In genomic region chr15:70791248-70791647, GRCh38 we compare ENCODE assay signal across 21 cellular contexts. TPM values are rescaled to one million over a fixed set of nuclear protein-coding genes. Genes with fewer than 3 reads are reported as not detected.
DNase-seq lines count a peak whose midpoint lies in the region; ATAC-seq, FAIRE-seq and TF ChIP-seq lines count a peak whose summit lies in the region.
"Had no signal": no experiment of that assay in that cellular context is flagged by ENCODE, and none has a peak within 500 bp of the region (broad histone marks: within the 10 kb centered on the region; RNA-seq: fewer than 3 reads in every experiment).

No MANE protein-coding gene starts in this region.

- intact Hi-C loops in IMR-90 (cut with micrococcal nuclease) = no loop called here

- H3K14ac ChIP-seq in IMR-90 (replicated peaks; ENCODE audit: low read depth, low read length) (peak overlapping the region; percentile 86), neuronal stem cell (ENCODE audit: low read length) (no peak overlapping the region)

- DNase-seq in A549 (ENCODE audit: low read depth in 1 of 2, low spot score in 1 of 2) = no peak
- no peak for DNase-seq in IMR-90
- no peak for DNase-seq in brain microvascular endothelial cell
- no peak for DNase-seq in neuronal stem cell (ENCODE audit: low spot score)
- no peak for DNase-seq in stimulated activated CD4-positive, alpha-beta T cell treated with anti-CD3 and anti-CD28 coated beads, Interleukin-15, amount 100 ng/mL, for 24 hours
- DNase-seq in stimulated activated naive CD4-positive, alpha-beta T cell (lab: John Stamatoyannopoulos, UW) = no peak
- DNase-seq: Calu3; CD4-positive, alpha-beta memory T cell; GF-D8; Karpas-422; MG63; NCI-H1048; NCI-H1436; NCI-H1930; NCI-H226; NCI-H524 had no signal

- H4K20me1 ChIP-seq in IMR-90 (ENCODE audit: insufficient read depth, low read length) = no peaks in the 10 kb centered on the region
- H4K20me1 ChIP-seq: BLaER1 had no signal

- peak overlapping the region; percentile 98 for H3K4ac ChIP-seq in IMR-90 (ENCODE audit: low read depth, low read length)
- H3K4ac ChIP-seq in neuronal stem cell (ENCODE audit: low read length) = no peak overlapping the region

- ATAC-seq in A549 = no peak
- ATAC-seq in IMR-90 (ENCODE audit: low read depth) = no peak
- no peak for ATAC-seq in HG03280 (IDR thresholded peaks at IDR 0.05; ENCODE audit: unreplicated experiment)

- TF ChIP-seq CTCF in A549 (IDR thresholded peaks at IDR 0.05) (no peak), IMR-90 (conservative IDR thresholded peaks at IDR 0.05; ENCODE audit: low read depth, low read length) (no peak), brain microvascular endothelial cell (IDR thresholded peaks at IDR 0.05; ENCODE audit: low read depth, low read length, missing control alignments) (no peak)

- in situ Hi-C loops in IMR-90 (cut with MboI; ENCODE audit: low sequenced_read_pairs) = no loop called here
- in situ Hi-C loops in brain microvascular endothelial cell (cut with HindIII; ENCODE audit: low pct_ligation_motif_present, low sequenced_read_pairs) = no loop called here

- H3K23ac ChIP-seq in IMR-90 (ENCODE audit: low read depth, low read length) (peak overlapping the region; percentile 64), neuronal stem cell (ENCODE audit: low read depth, low read length, poor library complexity) (no peak overlapping the region)

- H3K79me1 ChIP-seq in IMR-90 (ENCODE audit: low read depth in 1 of 2, low read length in 2 of 2) (peaks cover 20 to 57% of the 10 kb centered on the region in 2 experiments), neuronal stem cell (ENCODE audit: low read depth, low read length) (no peaks in the 10 kb centered on the region)

- H3K4me1 ChIP-seq in A549 = peaks cover 96% of the 10 kb centered on the region
- H3K4me1 ChIP-seq in IMR-90 (ENCODE audit: control insufficient read depth, insufficient read depth, low read length) = peaks cover 45% of the 10 kb centered on the region
- H3K4me1 ChIP-seq in neuronal stem cell (ENCODE audit: control insufficient read depth in 2 of 2, insufficient read depth in 1 of 2, low read depth in 1 of 2, low read length in 2 of 2) = peaks cover 0 to 3% of the 10 kb centered on the region in 2 donors
- H3K4me1 ChIP-seq: BLaER1 had no signal

- POLR2A ChIA-PET in A549 (lab: Yijun Ruan, JAX) = interaction anchor here (0.9 kb wide), 1 partner anchor 28 kb away, joined by 3 read pairs; the partner anchor contains the start of gene UACA
- POLR2A ChIA-PET in IMR-90 (lab: Charles Lee; ENCODE audit: unreplicated experiment) = no interaction called here

- TF ChIP-seq POLR2A in A549 (IDR thresholded peaks at IDR 0.05; ENCODE audit: low read length) = no peak
- no peak for TF ChIP-seq POLR2A in IMR-90 (IDR thresholded peaks at IDR 0.05; ENCODE audit: low read depth, low read length)

- TF ChIP-seq EP300 in A549 (IDR thresholded peaks at IDR 0.05) = no peak

- H4K8ac ChIP-seq in IMR-90 (ENCODE audit: low read depth in 2 of 2, low read length in 2 of 2) (peak overlapping the region; percentile 81 to 95), neuronal stem cell (ENCODE audit: low read depth, low read length) (no peak overlapping the region)

- H2BK15ac ChIP-seq in IMR-90 (ENCODE audit: low read depth, low read length) = peak overlapping the region; percentile 96; the same call in 2 of the 3 replicates
- peak overlapping the region; percentile 75 for H2BK15ac ChIP-seq in neuronal stem cell (ENCODE audit: low read length)

- BruUV-seq in IMR-90 (replicated peaks; lab: Mats Ljungman, UMichigan) = no TSS peak

- TF ChIP-seq RAD21 in A549 (conservative IDR thresholded peaks at IDR 0.05 in 1 of 2, IDR thresholded peaks at IDR 0.05 in 1 of 2) (peak in 1 of 2 experiments; percentile 17; a peak in 1 of 5 replicates), IMR-90 (IDR thresholded peaks at IDR 0.05; ENCODE audit: low read length) (no peak)

- H2AFZ ChIP-seq in IMR-90 (replicated peaks; ENCODE audit: low read length, poor library complexity) (peak overlapping the region; percentile 63), neuronal stem cell (ENCODE audit: low read length) (no peak overlapping the region)

- no peak overlapping the region for H2BK12ac ChIP-seq in neuronal stem cell (ENCODE audit: low read length)

- peak overlapping the region; percentile 99 for H2BK20ac ChIP-seq in IMR-90 (ENCODE audit: low read depth, low read length)

- H4K5ac ChIP-seq in IMR-90 (ENCODE audit: low read depth, low read length) = peak overlapping the region; percentile 90

- H3K36me3 ChIP-seq in IMR-90 (ENCODE audit: control insufficient read depth, insufficient read depth, low read length) (no peaks in the 10 kb centered on the region), brain microvascular endothelial cell (replicated peaks) (no peaks in the 10 kb centered on the region), neuronal stem cell (replicated peaks in 1 of 2; ENCODE audit: control insufficient read depth in 2 of 2, insufficient read depth in 2 of 2, low read length in 2 of 2) (no peaks in the 10 kb centered on the region)
- H3K36me3 ChIP-seq: BLaER1, MG63 had no signal

- H3K4me3 ChIP-seq in A549 (no peak overlapping the region), IMR-90 (ENCODE audit: insufficient read depth, low read depth, low read length) (no peak overlapping the region), brain microvascular endothelial cell (ENCODE audit: low read depth, low read length) (no peak overlapping the region), neuronal stem cell (ENCODE audit: low read length in 2 of 2) (no peak overlapping the region)
- H3K4me3 ChIP-seq: BLaER1, MG63, SJSA1 had no signal

- peak overlapping the region; percentile 99 for H2AK5ac ChIP-seq in IMR-90 (ENCODE audit: low read depth, low read length)
- H2AK5ac ChIP-seq in neuronal stem cell (ENCODE audit: low read depth, low read length) = no peak overlapping the region

- peak overlapping the region; percentile 97 for H2BK5ac ChIP-seq in IMR-90 (ENCODE audit: low read depth, low read length, poor library complexity, severe bottlenecking)
- H2BK5ac ChIP-seq in neuronal stem cell (ENCODE audit: low read length) = no peak overlapping the region

- CTCF ChIA-PET in A549 (lab: Yijun Ruan, JAX) = interaction anchor here (0.6 to 15.4 kb wide), 6 partner anchors 12 to 112 kb away, joined by 3 to 274 read pairs (median 4); no protein-coding TSS in a partner anchor
- CTCF ChIA-PET in IMR-90 (lab: Yijun Ruan, JAX) = no interaction called here

- no peaks in the 10 kb centered on the region for H3K27me3 ChIP-seq in IMR-90 (ENCODE audit: control insufficient read depth, insufficient read depth, low read length)
- no peaks in the 10 kb centered on the region for H3K27me3 ChIP-seq in brain microvascular endothelial cell (replicated peaks)
- H3K27me3 ChIP-seq in neuronal stem cell (ENCODE audit: control insufficient read depth in 3 of 3, insufficient read depth in 3 of 3, low read depth in 1 of 3, low read length in 3 of 3) = peaks cover 0 to 35% (median 0%) of the 10 kb centered on the region in 3 experiments
- H3K27me3 ChIP-seq: BLaER1, MG63, SJSA1 had no signal

- H2AK9ac ChIP-seq in IMR-90 (replicated peaks; ENCODE audit: low read depth, low read length, poor library complexity) = peak overlapping the region; percentile 83

- dilution Hi-C loops in IMR-90 (cut with HindIII; ENCODE audit: low sequenced_read_pairs, unreplicated experiment) = no loop called here

- 63% methylated on average over 5 of the region's 5 CpGs for WGBS in A549 (ENCODE audit: missing lambda C conversion rate)
- WGBS in IMR-90 (ENCODE audit: extremely low coverage in 2 of 2, insufficient read length in 1 of 2), 2 experiments = 83% methylated on average over 2 of the region's 5 CpGs; no CpG with 5 or more reads in 1 of the 2 experiments
- whole genome bisulfite sequencing in neuronal stem cell (ENCODE audit: extremely low coverage in 2 of 2, insufficient read length in 2 of 2, insufficient replicate concordance in 1 of 2), 2 donors = no CpG with 5 or more reads among the region's 5 CpGs

- H3K27ac ChIP-seq in A549 (peak overlapping the region; percentile 83 to 93), IMR-90 (ENCODE audit: insufficient read depth, low read length) (peak overlapping the region; percentile 68), brain microvascular endothelial cell (peak overlapping the region; percentile 99), neuronal stem cell (replicated peaks; ENCODE audit: low read length) (no peak overlapping the region)
- H3K27ac ChIP-seq: BLaER1 had no signal

- peaks cover 38% of the 10 kb centered on the region for H3K9me1 ChIP-seq in IMR-90 (ENCODE audit: insufficient read depth, low read length)

- no peak for FAIRE-seq in A549 (lab: Jason Lieb, UNC)
- FAIRE-seq: GM19239, H1 had no signal

- H4K91ac ChIP-seq in IMR-90 (ENCODE audit: insufficient read depth, low read depth, low read length) (peak overlapping the region; percentile 98), neuronal stem cell (ENCODE audit: low read depth, low read length, poor library complexity) (no peak overlapping the region)

- H2BK120ac ChIP-seq in IMR-90 (ENCODE audit: low read depth, low read length) (peak overlapping the region; percentile 99), neuronal stem cell (ENCODE audit: low read depth, low read length) (peak overlapping the region; percentile 63)

- H3K9ac ChIP-seq in IMR-90 (ENCODE audit: low read depth, low read length) (no peak overlapping the region), neuronal stem cell (ENCODE audit: low read depth, low read length, poor library complexity) (no peak overlapping the region)
- H3K9ac ChIP-seq: BLaER1 had no signal

- H3K56ac ChIP-seq in IMR-90 (ENCODE audit: extremely low read depth, insufficient read depth, low read length) = peak overlapping the region; percentile 82

- H3K9me3 ChIP-seq in A549 = no peaks in the 10 kb centered on the region
- no peaks in the 10 kb centered on the region for H3K9me3 ChIP-seq in IMR-90 (ENCODE audit: control insufficient read depth, insufficient read depth, low read length)
- H3K9me3 ChIP-seq in neuronal stem cell (replicated peaks in 1 of 2; ENCODE audit: control insufficient read depth in 2 of 2, insufficient read depth in 1 of 2, low read depth in 1 of 2, low read length in 2 of 2) = no peaks in the 10 kb centered on the region
- H3K9me3 ChIP-seq: BLaER1, MG63 had no signal

- H3K18ac ChIP-seq in IMR-90 (ENCODE audit: low read depth, low read length) = peak overlapping the region; percentile 81
- H3K18ac ChIP-seq in neuronal stem cell (ENCODE audit: low read length) = no peak overlapping the region

- H3K4me2 ChIP-seq in A549 (peak overlapping the region; percentile 66), IMR-90 (ENCODE audit: low read depth, low read length) (no peak overlapping the region), neuronal stem cell (ENCODE audit: insufficient read depth, low read length, poor library complexity, severe bottlenecking) (no peak overlapping the region)
- H3K4me2 ChIP-seq: BLaER1 had no signal

RNA-seq across cellular contexts. Expression of gene UACA, which starts 27.9 kb away (rescaled TPM):
- polyA plus RNA-seq in A549 (2011; rRNA removed) (80.4 and 81.1 TPM in 2 replicates), A549 (2017; fragmentation: RNase III; extraction: RNeasy Plus Mini Kit Qiagen cat#74134 plus additional on column Dnase treatment) (31.9 to 39.4 TPM (median 33.5 TPM) in 3 replicates), IMR-90 (2012; rRNA removed) (127 and 156 TPM in 2 replicates)
- 15.8 and 18.6 TPM in 2 replicates for polyA plus RNA-seq in A549 (2012; cell fraction: cytosol; rRNA removed)
- polyA plus RNA-seq in A549 (2012; cell fraction: nucleus; rRNA removed) = 46.7 and 59.5 TPM in 2 replicates
- 207 and 228 TPM in 2 replicates for polyA minus RNA-seq in A549 (2011; rRNA and poly(A)+ RNA removed)
- total RNA-seq in IMR-90 (2012; rRNA removed) = 505 and 507 TPM in 2 replicates
- polyA plus RNA-seq in IMR-90 (2012; cell fraction: cytosol; rRNA removed) = 34.2 and 47.8 TPM in 2 replicates
- 121 and 277 TPM in 2 replicates for polyA plus RNA-seq in IMR-90 (2012; cell fraction: nucleus; rRNA removed; ENCODE audit: low replicate concordance)
- 24.5 TPM for polyA plus RNA-seq in neuronal stem cell (2013, experiment 1 of 2)
- polyA plus RNA-seq in neuronal stem cell (2013, experiment 2 of 2) = 26.6 TPM
